In the genomic region with DNA sequence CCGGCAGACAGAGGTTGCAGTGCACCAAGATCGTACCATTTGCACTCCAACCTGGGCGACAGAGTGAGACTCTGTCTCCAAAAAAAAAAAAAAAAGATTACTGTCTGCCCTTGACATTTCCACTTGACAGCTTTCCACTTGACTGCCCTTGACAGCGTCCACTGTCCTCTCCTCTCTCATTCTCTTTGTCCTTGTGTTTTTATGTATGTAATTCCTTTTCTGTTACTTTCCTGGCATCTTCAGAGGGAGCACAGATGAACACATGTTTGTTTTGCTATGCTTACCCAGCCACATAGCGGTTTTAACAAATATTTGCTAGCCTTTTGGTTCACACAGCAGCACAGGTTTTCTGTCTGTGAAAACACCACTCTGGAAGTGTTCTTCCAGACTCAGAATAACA, we compare ENCODE assay signal across 18 cellular contexts. TPM values are rescaled to one million over a fixed set of nuclear protein-coding genes. Genes with fewer than 3 reads are reported as not detected.
A peak's percentile ranks its signal among the peaks of the same experiment; 100 is the strongest.
DNase-seq lines count a peak whose midpoint lies in the region; ATAC-seq and TF ChIP-seq lines count a peak whose summit lies in the region.
"Had no signal": no experiment of that assay in that cellular context is flagged by ENCODE, and none has a peak within 500 bp of the region (broad histone marks: within the 10 kb centered on the region; RNA-seq: fewer than 3 reads in every experiment).

No MANE protein-coding gene starts in this region.

- no CpG with 5 or more reads among the region's 5 CpGs for WGBS in trophoblast cell (ENCODE audit: extremely low coverage, insufficient coverage, insufficient read length)

- H3K4ac ChIP-seq in trophoblast cell (ENCODE audit: low read depth, low read length): no peak overlapping the region

- no peak overlapping the region for H2BK5ac ChIP-seq in trophoblast cell (ENCODE audit: low read depth, low read length, poor library complexity)

- no peak overlapping the region for H3K4me2 ChIP-seq in trophoblast cell (ENCODE audit: low read length)
- H3K4me2 ChIP-seq: SK-N-SH had no signal

- H3K14ac ChIP-seq in trophoblast cell (ENCODE audit: low read length): no peak overlapping the region

- ATAC-seq in Right ventricle myocardium inferior: no peak

- H3K27me3 ChIP-seq in cardiac muscle cell: no peaks in the 10 kb centered on the region
- no peaks in the 10 kb centered on the region for H3K27me3 ChIP-seq in trophoblast cell (ENCODE audit: insufficient read depth, low read length)
- H3K27me3 ChIP-seq: Peyer's patch had no signal

- peak overlapping the region; percentile 48 for H3K27ac ChIP-seq in cardiac muscle cell
- H3K27ac ChIP-seq in trophoblast cell (ENCODE audit: low read depth, low read length): no peak overlapping the region
- H3K27ac ChIP-seq: 22Rv1, C4-2B, Peyer's patch had no signal

- H3K79me2 ChIP-seq in trophoblast cell (ENCODE audit: control insufficient read depth, insufficient read depth, low read length, poor library complexity): no peaks in the 10 kb centered on the region

- no peak overlapping the region for H3K18ac ChIP-seq in trophoblast cell (ENCODE audit: low read length)

- H3K4me3 ChIP-seq in cardiac muscle cell: no peak overlapping the region
- no peak overlapping the region for H3K4me3 ChIP-seq in trophoblast cell (ENCODE audit: low read depth, low read length)
- H3K4me3 ChIP-seq: Peyer's patch had no signal

- H3K9ac ChIP-seq in trophoblast cell (ENCODE audit: low read length): no peak overlapping the region
- H3K9ac ChIP-seq: SK-N-SH had no signal

- no peak overlapping the region for H2BK120ac ChIP-seq in trophoblast cell (ENCODE audit: insufficient read depth, low read length, poor library complexity)

- H3K36me3 ChIP-seq in cardiac muscle cell (peaks cover 36% of the 10 kb centered on the region), trophoblast cell (ENCODE audit: control insufficient read depth in 1 of 2, insufficient read depth in 2 of 2, low read length in 2 of 2) (peaks cover 33 to 44% of the 10 kb centered on the region in 2 experiments)

- no peak overlapping the region for H2BK12ac ChIP-seq in trophoblast cell (ENCODE audit: low read length)

- H3K79me1 ChIP-seq in trophoblast cell (ENCODE audit: low read length): no peaks in the 10 kb centered on the region

- no peak overlapping the region for H3K23ac ChIP-seq in trophoblast cell (ENCODE audit: low read length)

- H3K9me3 ChIP-seq in cardiac muscle cell (ENCODE audit: low read depth) (no peaks in the 10 kb centered on the region), trophoblast cell (ENCODE audit: insufficient read depth, low read depth, low read length) (no peaks in the 10 kb centered on the region)
- H3K9me3 ChIP-seq: Peyer's patch, SK-N-SH had no signal

- no peak overlapping the region for H4K8ac ChIP-seq in trophoblast cell (ENCODE audit: low read depth, low read length)

- no peak overlapping the region for H2AFZ ChIP-seq in trophoblast cell (ENCODE audit: insufficient read depth, low read length, poor library complexity)

- no peak overlapping the region for H4K12ac ChIP-seq in trophoblast cell (ENCODE audit: low read depth, low read length)

- H3K4me1 ChIP-seq in cardiac muscle cell (ENCODE audit: low read depth) (no peaks in the 10 kb centered on the region), trophoblast cell (ENCODE audit: control insufficient read depth in 1 of 2, insufficient read depth in 2 of 2, low read length in 2 of 2) (no peaks in the 10 kb centered on the region)
- H3K4me1 ChIP-seq: Peyer's patch had no signal

- no peak for TF ChIP-seq CTCF in cardiac muscle cell (IDR thresholded peaks at IDR 0.05; ENCODE audit: low read depth, low read length)

- intact Hi-C loops in Right ventricle myocardium inferior (cut with DNase I): no loop called here

- H4K91ac ChIP-seq in trophoblast cell (ENCODE audit: low read depth, low read length): no peak overlapping the region

- H2AK5ac ChIP-seq in trophoblast cell (ENCODE audit: low read length): no peak overlapping the region

- DNase-seq in NCI-H1092 treated with DMSO at 0.1 percent for 48 hours (lab: John Stamatoyannopoulos, UW): peak; percentile 67
- DNase-seq in NCI-H1092 (lab: John Stamatoyannopoulos, UW): no peak
- DNase-seq in cardiac muscle cell (ENCODE audit: low read depth in 1 of 2, low spot score in 1 of 2): no peak
- DNase-seq in Right ventricle myocardium inferior (ENCODE audit: missing footprints): no peak
- DNase-seq in astrocyte of the hippocampus (ENCODE audit: low read depth, low spot score): peak; percentile 34
- peak; percentile 76 for DNase-seq in retina
- no peak for DNase-seq in stimulated activated CD4-positive, alpha-beta T cell treated with anti-CD3 and anti-CD28 coated beads, Interleukin-15, amount 100 ng/mL, for 24 hours
- DNase-seq in trophoblast cell: no peak
- DNase-seq: AML-193, DND-41, KBM-7, NCI-H146, NCI-H2107, NCI-H526, Peyer's patch, SK-N-SH had no signal

RNA-seq across cellular contexts. Expression of a gene that starts 26.2 kb away (rescaled TPM):
- total RNA-seq in cardiac muscle cell: 26.7 and 28.1 TPM in 2 replicates
- polyA plus RNA-seq in cardiac muscle cell: 27.5 and 40.2 TPM in 2 replicates
- 19.0 TPM for total RNA-seq in Right ventricle myocardium inferior
- polyA plus RNA-seq in trophoblast cell (2013): 19.0 and 19.3 TPM in 2 replicates

RNA-seq across cellular contexts. Expression of a gene that starts 33.2 kb away (rescaled TPM):
- total RNA-seq in cardiac muscle cell (49.3 and 51.0 TPM in 2 replicates), Right ventricle myocardium inferior (4.9 TPM)
- polyA plus RNA-seq in cardiac muscle cell: 37.4 and 50.9 TPM in 2 replicates
- polyA plus RNA-seq in trophoblast cell (2013): 10.8 and 11.9 TPM in 2 replicates

RNA-seq across cellular contexts. Expression of a gene that starts 40.6 kb away (rescaled TPM):
- total RNA-seq in cardiac muscle cell: 10.0 and 16.8 TPM in 2 replicates
- polyA plus RNA-seq in cardiac muscle cell: 12.4 and 16.0 TPM in 2 replicates
- 5.2 TPM for total RNA-seq in Right ventricle myocardium inferior
- polyA plus RNA-seq in trophoblast cell (2013): 14.4 and 14.6 TPM in 2 replicates

Comparison
In these comparisons a context has a peak if more than half of its experiments do, and no peak if none do; other contexts are left out.
1. DNase-seq: peak in NCI-H1092 treated with DMSO at 0.1 percent for 48 hours (single experiment), astrocyte of the hippocampus (single experiment) and retina (single experiment); none in NCI-H1092 (single experiment), cardiac muscle cell (0 of 2), Right ventricle myocardium inferior (single experiment), stimulated activated CD4-positive, alpha-beta T cell treated with anti-CD3 and anti-CD28 coated beads, Interleukin-15, amount 100 ng/mL, for 24 hours (single experiment) and trophoblast cell (0 of 2).